Comparison of ENCODE assay signal across 8 cellular contexts in the genomic region with DNA sequence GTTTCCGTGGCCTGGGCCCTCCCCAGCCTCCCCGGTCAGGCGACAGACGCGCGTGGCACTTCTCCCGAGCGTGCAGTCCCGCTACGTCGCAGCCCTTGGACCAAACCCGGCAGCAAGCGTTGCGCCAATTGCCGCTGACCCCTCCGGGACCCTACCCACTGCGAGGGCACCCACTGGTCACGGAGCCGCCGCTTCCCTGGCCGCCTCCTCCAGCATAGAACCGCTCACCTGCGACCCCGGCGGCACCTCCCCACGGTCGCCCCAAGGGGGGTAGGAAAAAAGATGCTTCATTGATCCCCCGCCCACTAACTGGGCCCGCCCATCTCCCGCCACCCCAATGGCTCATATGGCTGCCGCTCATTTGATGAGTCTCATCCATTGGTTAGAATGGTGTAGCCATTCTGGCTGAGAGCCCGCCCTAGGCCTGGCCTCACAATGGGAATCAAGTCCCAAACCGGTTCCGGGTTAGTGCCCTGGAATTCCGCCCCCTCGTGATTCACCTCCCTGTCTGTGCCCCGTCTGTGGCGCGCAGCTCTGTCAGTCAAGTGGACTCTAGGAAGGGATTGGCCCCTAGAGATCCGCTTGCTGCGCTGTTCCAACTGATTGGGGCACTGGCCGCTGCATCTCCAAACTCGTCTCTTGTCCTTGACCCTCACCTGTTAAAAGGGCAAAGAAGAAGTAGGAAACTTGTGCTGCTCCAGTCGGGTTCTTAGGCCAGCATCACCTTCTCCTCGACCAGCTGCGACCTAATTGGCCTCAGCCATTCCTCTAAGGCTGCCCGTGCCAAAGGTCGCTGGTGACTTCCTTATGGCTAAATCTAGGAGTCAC. TPM values are rescaled to one million over a fixed set of nuclear protein-coding genes. Genes with fewer than 3 reads are reported as not detected.
A peak's percentile ranks its signal among the peaks of the same experiment; 100 is the strongest.
DNase-seq lines count a peak whose midpoint lies in the region; ATAC-seq, FAIRE-seq and TF ChIP-seq lines count a peak whose summit lies in the region.

Gene MSANTD4 (minus strand): TSS at position 274 of the 828 bp plus-strand sequence. CDS start 11,323 bp downstream, outside the sequence.

- peaks cover 35% of the 10 kb centered on the region for H3K79me2 ChIP-seq in mammary epithelial cell (ENCODE audit: insufficient read depth, low read length)

- H3K9ac ChIP-seq in mammary epithelial cell (ENCODE audit: insufficient read depth, low read length) (no peak within 1 kb of the TSS), skeletal muscle tissue (ENCODE audit: low read depth in 1 of 3, low read length in 3 of 3) (peak within 1 kb of the TSS; percentile 80 to 84 (median 80))

- H4K20me1 ChIP-seq in mammary epithelial cell (ENCODE audit: insufficient read depth, low read length) = no peaks in the 10 kb centered on the region

- peak within 1 kb of the TSS; percentile 37; the same call in 1 of the 2 replicates for H3K27ac ChIP-seq in VCaP
- peak within 1 kb of the TSS; percentile 9 for H3K27ac ChIP-seq in mammary epithelial cell (ENCODE audit: insufficient read depth, low read depth, low read length)
- H3K27ac ChIP-seq in skeletal muscle tissue (ENCODE audit: low read depth, low read length) = peak within 1 kb of the TSS; percentile 55

- ATAC-seq in GM18867 (IDR thresholded peaks at IDR 0.05; ENCODE audit: unreplicated experiment) = peak; percentile 97
- ATAC-seq in HG03103 (IDR thresholded peaks at IDR 0.05; ENCODE audit: low read depth, unreplicated experiment) = peak; percentile 95

- BruUV-seq in mammary epithelial cell (replicated peaks; lab: Mats Ljungman, UMichigan) = no TSS peak

- FAIRE-seq in A204.1 (lab: Jason Lieb, UNC) = peak; percentile 98

- DNase-seq in NCI-H2196 treated with DMSO at 0.1 percent for 48 hours (lab: John Stamatoyannopoulos, UW; ENCODE audit: unreplicated experiment) (peak; percentile 97), mammary epithelial cell (peak; percentile 98)

- dilution Hi-C loops in mammary epithelial cell (cut with HindIII; ENCODE audit: low sequenced_read_pairs) = no loop called here

- TF ChIP-seq CTCF in VCaP (conservative IDR thresholded peaks at IDR 0.05) = no peak
- TF ChIP-seq CTCF in mammary epithelial cell (conservative IDR thresholded peaks at IDR 0.05 in 1 of 2, IDR thresholded peaks at IDR 0.05 in 1 of 2; ENCODE audit: extremely low read depth in 1 of 2, insufficient read depth in 1 of 2, low read depth in 1 of 2, low read length in 2 of 2) = no peak

- CTCF ChIA-PET in mammary epithelial cell (lab: Charles Lee; ENCODE audit: low non-redundant PET) = no interaction called here

- H3K4me3 ChIP-seq in mammary epithelial cell (replicated peaks in 1 of 3; ENCODE audit: insufficient read depth in 1 of 3, low read depth in 2 of 3, low read length in 3 of 3) (peak within 1 kb of the TSS; percentile 68 to 82 (median 76)), iPS-18c (ENCODE audit: insufficient read depth, low read depth, low read length) (peak within 1 kb of the TSS; percentile 86), skeletal muscle tissue (ENCODE audit: low read length in 3 of 3) (peak within 1 kb of the TSS; percentile 89 to 97 (median 89))

- H2AFZ ChIP-seq in mammary epithelial cell (ENCODE audit: low read depth, low read length) = peak within 1 kb of the TSS; percentile 99

- 4% methylated on average over 22 of the region's 48 CpGs for WGBS in mammary epithelial cell (ENCODE audit: low coverage, missing lambda C conversion rate)

- in situ Hi-C loops in mammary epithelial cell (cut with MboI; ENCODE audit: low sequenced_read_pairs in 2 of 2) = no loop called here

- H3K36me3 ChIP-seq in mammary epithelial cell (ENCODE audit: insufficient read depth, low read length) = no peaks in the 10 kb centered on the region
- no peaks in the 10 kb centered on the region for H3K36me3 ChIP-seq in skeletal muscle tissue (ENCODE audit: control insufficient read depth in 3 of 3, insufficient read depth in 3 of 3, low read length in 3 of 3)

- H3K4me1 ChIP-seq in mammary epithelial cell (ENCODE audit: insufficient read depth, low read length) = peaks cover 17% of the 10 kb centered on the region
- peaks cover 7 to 14% (median 10%) of the 10 kb centered on the region in 3 donors for H3K4me1 ChIP-seq in skeletal muscle tissue (ENCODE audit: control insufficient read depth in 3 of 3, insufficient read depth in 3 of 3, low read length in 3 of 3)

- H3K27me3 ChIP-seq in mammary epithelial cell (ENCODE audit: insufficient read depth, low read length) (no peaks in the 10 kb centered on the region), skeletal muscle tissue (ENCODE audit: control insufficient read depth in 3 of 3, insufficient read depth in 3 of 3, low read length in 3 of 3) (no peaks in the 10 kb centered on the region)

- H3K9me3 ChIP-seq in mammary epithelial cell (replicated peaks; ENCODE audit: insufficient read depth, low read length) (no peaks in the 10 kb centered on the region), iPS-18c (ENCODE audit: control insufficient read depth, insufficient read depth, low read length) (no peaks in the 10 kb centered on the region), skeletal muscle tissue (ENCODE audit: control insufficient read depth in 3 of 3, low read length in 3 of 3) (no peaks in the 10 kb centered on the region)

- H3K4me2 ChIP-seq in mammary epithelial cell (ENCODE audit: insufficient read depth, low read depth, low read length) = peak within 1 kb of the TSS; percentile 84

- intact Hi-C loops in mammary epithelial cell (cut with micrococcal nuclease) = loop anchor here (1.0 kb wide), 1 partner anchor 55 kb away; the partner anchor contains the start of genes AASDHPPT and KBTBD3

RNA-seq across cellular contexts. Expression of gene MSANTD4, which starts in this region (rescaled TPM):
- 10 to 100 TPM; 20.8 to 41.7 TPM for total RNA-seq in mammary epithelial cell
- polyA plus RNA-seq in mammary epithelial cell = 6.2 TPM
- polyA minus RNA-seq in mammary epithelial cell = 8.4 TPM
- 20.9 TPM for total RNA-seq in skeletal muscle tissue

Comparison
In these comparisons a context has a peak if more than half of its experiments do, and no peak if none do; other contexts are left out.
1. Peak in every context shown above with its lines: DNase-seq, ATAC-seq, H3K4me3 ChIP-seq and H3K27ac ChIP-seq.